In genomic region chr18:7946724-7947377, GRCh38 we compare ENCODE assay signal across 8 cellular contexts.
A peak's percentile ranks its signal among the peaks of the same experiment; 100 is the strongest.
DNase-seq lines count a peak whose midpoint lies in the region; ATAC-seq and TF ChIP-seq lines count a peak whose summit lies in the region.

No MANE protein-coding gene starts in this region.

- H3K4me1 ChIP-seq in upper lobe of right lung (peaks cover 12% of the 10 kb centered on the region), vagina (peaks cover 19% of the 10 kb centered on the region)

- H3K9me3 ChIP-seq in upper lobe of right lung (no peaks in the 10 kb centered on the region), vagina (no peaks in the 10 kb centered on the region)

- H3K9me3 Mint-ChIP-seq in brain, result no peaks in the 10 kb centered on the region

- H3K27me3 ChIP-seq in upper lobe of right lung, result no peaks in the 10 kb centered on the region
- no peaks in the 10 kb centered on the region for H3K27me3 ChIP-seq in vagina

- H3K27ac ChIP-seq in upper lobe of right lung (peak overlapping the region; percentile 15), vagina (no peak overlapping the region)

- ATAC-seq in upper lobe of right lung, result peak; percentile 85

- intact Hi-C loops in upper lobe of right lung (cut with DNase I) (loop anchor here (10.0 kb wide), 1 partner anchor 62 kb away; no protein-coding TSS in a partner anchor), vagina (cut with DNase I) (no loop called here)

- H3K4me3 Mint-ChIP-seq in brain, result peak overlapping the region; percentile 75 to 87 (median 76)

- DNase-seq in DMS 273 treated with DMSO at 0.1 percent for 48 hours (lab: John Stamatoyannopoulos, UW), result peak; percentile 6
- DNase-seq in NCI-H2081 (lab: John Stamatoyannopoulos, UW), result peak; percentile 38 to 67
- DNase-seq in kidney tubule cell (ENCODE audit: low spot score), result peak; percentile 77
- DNase-seq in upper lobe of right lung, result no peak
- no peak for DNase-seq in SKM-1 treated with dmso at 0.1 percent for 144 hours (lab: John Stamatoyannopoulos, UW; ENCODE audit: unreplicated experiment)
- no peak for DNase-seq in vagina (ENCODE audit: extremely low spot score in 2 of 2)
- DNase-seq in activated gamma-delta T cell treated with Interleukin-2 at 50 U/mL for 16 hours, result no peak

- no peaks in the 10 kb centered on the region for H3K27me3 Mint-ChIP-seq in brain

- peaks cover 8% of the 10 kb centered on the region for H3K36me3 Mint-ChIP-seq in brain

- TF ChIP-seq CTCF in brain (conservative IDR thresholded peaks at IDR 0.05) (no peak), upper lobe of right lung (IDR thresholded peaks at IDR 0.05) (no peak), vagina (IDR thresholded peaks at IDR 0.05) (no peak)

- no peak for TF ChIP-seq POLR2A in vagina (IDR thresholded peaks at IDR 0.05)

- peak overlapping the region; percentile 88 to 96 (median 89) for H3K27ac Mint-ChIP-seq in brain

- H3K4me3 ChIP-seq in upper lobe of right lung (peak overlapping the region; percentile 23), vagina (no peak overlapping the region)

- H3K36me3 ChIP-seq in upper lobe of right lung, result no peaks in the 10 kb centered on the region
- H3K36me3 ChIP-seq in vagina, result no peaks in the 10 kb centered on the region

- H3K4me1 Mint-ChIP-seq in brain, result peaks cover 49% of the 10 kb centered on the region

Comparison
In these comparisons a context has a peak if more than half of its experiments do, and no peak if none do; other contexts are left out.
1. DNase-seq: peak in DMS 273 treated with DMSO at 0.1 percent for 48 hours (single experiment), NCI-H2081 (2 of 2) and kidney tubule cell (single experiment); none in upper lobe of right lung (single experiment), SKM-1 treated with dmso at 0.1 percent for 144 hours (single experiment), vagina (0 of 2) and activated gamma-delta T cell treated with Interleukin-2 at 50 U/mL for 16 hours (single experiment).